Comparison of ENCODE assay signal across 12 cellular contexts in genomic region chr5:82163459-82164108, GRCh38.
A peak's percentile ranks its signal among the peaks of the same experiment; 100 is the strongest.
DNase-seq lines count a peak whose midpoint lies in the region; ATAC-seq and TF ChIP-seq lines count a peak whose summit lies in the region.
"Had no signal": no experiment of that assay in that cellular context is flagged by ENCODE, and none has a peak within 500 bp of the region (broad histone marks: within the 10 kb centered on the region; RNA-seq: fewer than 3 reads in every experiment).

No MANE protein-coding gene starts in this region.

- TF ChIP-seq CTCF in HFFc6 (IDR thresholded peaks at IDR 0.05) (no peak), MCF 10A (IDR thresholded peaks at IDR 0.05; ENCODE audit: unreplicated experiment) (no peak), tibial nerve (IDR thresholded peaks at IDR 0.05) (no peak)

- POLR2A ChIA-PET in MCF 10A (lab: Yijun Ruan, JAX), result interaction anchor here (0.6 to 3.5 kb wide), 16 partner anchors 9 to 740 kb away, joined by 3 to 94 read pairs (median 16); partner anchors contain the start of genes ATG10, RPS23 and SSBP2

- ATAC-seq in stimulated activated naive CD8-positive, alpha-beta T cell treated with anti-CD3 and anti-CD28 coated beads, Interleukin-15, Interleukin-2, amounts not matched to agents 100 U/mL and 50 U/mL, for 24 hours, result no peak

- H3K4me1 ChIP-seq in tibial nerve, result peaks cover 0 to 35% (median 10%) of the 10 kb centered on the region in 4 donors

- BruUV-seq in MCF 10A (replicated peaks; lab: Mats Ljungman, UMichigan), result no TSS peak

- no peaks in the 10 kb centered on the region for H3K9me3 Mint-ChIP-seq in HFFc6
- H3K9me3 Mint-ChIP-seq in MCF 10A (ENCODE audit: unreplicated experiment), result peaks cover 2% of the 10 kb centered on the region
- H3K9me3 Mint-ChIP-seq: endodermal cell had no signal

- H3K9me3 ChIP-seq in tibial nerve, result no peaks in the 10 kb centered on the region
- H3K9me3 ChIP-seq: Caco-2 had no signal

- H3K27ac Mint-ChIP-seq in HFFc6, result peak overlapping the region; percentile 77
- peak overlapping the region; percentile 88 for H3K27ac Mint-ChIP-seq in MCF 10A (ENCODE audit: low read depth, unreplicated experiment)

- no peaks in the 10 kb centered on the region for H3K27me3 Mint-ChIP-seq in HFFc6 (ENCODE audit: insufficient read depth)
- H3K27me3 Mint-ChIP-seq in MCF 10A (ENCODE audit: insufficient read depth, unreplicated experiment), result no peaks in the 10 kb centered on the region

- intact Hi-C loops in MCF 10A (cut with micrococcal nuclease), result no loop called here

- no peaks in the 10 kb centered on the region for H3K27me3 ChIP-seq in tibial nerve

- H3K36me3 Mint-ChIP-seq in HFFc6 (ENCODE audit: low read depth) (no peaks in the 10 kb centered on the region), MCF 10A (ENCODE audit: insufficient read depth, unreplicated experiment) (no peaks in the 10 kb centered on the region)

- DNase-seq in HFFc6, result no peak
- DNase-seq in MCF 10A (ENCODE audit: unreplicated experiment), result peak; percentile 72
- DNase-seq in iris pigment epithelial cell (ENCODE audit: low read depth), result peak; percentile 73
- DNase-seq in tibial nerve (ENCODE audit: low spot score in 2 of 2), result no peak
- no peak for DNase-seq in AG20443 (ENCODE audit: low spot score)
- DNase-seq in stimulated activated naive CD8-positive, alpha-beta T cell treated with anti-CD3 and anti-CD28 coated beads, Interleukin-15, Interleukin-2, amounts not matched to agents 100 U/mL and 50 U/mL, for 24 hours, result no peak
- no peak for DNase-seq in activated T-cell treated with anti-CD3 and anti-CD28 coated beads, Interleukin-2, amount 50 U/mL, for 48 hours
- DNase-seq: Caco-2, endodermal cell, NCI-H1930, SHP77 treated with DMSO at 0.1 percent for 48 hours, WERI-Rb-1 had no signal

- H3K4me3 ChIP-seq in tibial nerve, result no peak overlapping the region

- no peak for TF ChIP-seq POLR2A in tibial nerve (IDR thresholded peaks at IDR 0.05)

- CTCF ChIA-PET in MCF 10A (lab: Yijun Ruan, JAX), result interaction anchor here (0.6 to 3.5 kb wide), 16 partner anchors 10 to 738 kb away, joined by 3 to 99 read pairs (median 12); partner anchors contain the start of gene SSBP2

- peak overlapping the region in 3 of 4 donors; percentile 53 to 79 (median 68) for H3K27ac ChIP-seq in tibial nerve
- H3K27ac ChIP-seq: WERI-Rb-1 had no signal

- no peaks in the 10 kb centered on the region for H3K36me3 ChIP-seq in tibial nerve
- H3K36me3 ChIP-seq: WERI-Rb-1 had no signal

- no peak for TF ChIP-seq EP300 in tibial nerve (IDR thresholded peaks at IDR 0.05)

- H3K4me3 Mint-ChIP-seq in HFFc6, result peak overlapping the region; percentile 78; the same call in 1 of the 2 replicates
- peak overlapping the region; percentile 11 for H3K4me3 Mint-ChIP-seq in MCF 10A (ENCODE audit: unreplicated experiment)
- H3K4me3 Mint-ChIP-seq: endodermal cell had no signal

- H3K4me1 Mint-ChIP-seq in HFFc6 (ENCODE audit: low read depth) (peaks cover 69% of the 10 kb centered on the region), MCF 10A (ENCODE audit: insufficient read depth, unreplicated experiment) (peaks cover 48% of the 10 kb centered on the region)

Comparison
In these comparisons a context has a peak if more than half of its experiments do, and no peak if none do; other contexts are left out.
1. DNase-seq: peak in MCF 10A (single experiment) and iris pigment epithelial cell (single experiment); none in HFFc6 (single experiment), tibial nerve (0 of 2), AG20443 (single experiment), stimulated activated naive CD8-positive, alpha-beta T cell treated with anti-CD3 and anti-CD28 coated beads, Interleukin-15, Interleukin-2, amounts not matched to agents 100 U/mL and 50 U/mL, for 24 hours (single experiment) and activated T-cell treated with anti-CD3 and anti-CD28 coated beads, Interleukin-2, amount 50 U/mL, for 48 hours (0 of 2).